Comparison of ENCODE assay signal across 9 cellular contexts in genomic region chr12:22627351-22627750, GRCh38. TPM values are rescaled to one million over a fixed set of nuclear protein-coding genes. Genes with fewer than 3 reads are reported as not detected.
DNase-seq lines count a peak whose midpoint lies in the region; ATAC-seq and TF ChIP-seq lines count a peak whose summit lies in the region.
"Had no signal": no experiment of that assay in that cellular context is flagged by ENCODE, and none has a peak within 500 bp of the region (broad histone marks: within the 10 kb centered on the region; RNA-seq: fewer than 3 reads in every experiment).

No MANE protein-coding gene starts in this region.

- TF ChIP-seq EP300 in stomach (IDR thresholded peaks at IDR 0.05) = no peak

- H3K4me3 Mint-ChIP-seq in T-helper 1 cell treated with Interleukin-12 subunit alpha and Interleukin-12 subunit beta and Interleukin-4 antibody, amounts not matched to agents 30 μg/mL and 1 μg/mL, for 36 hours = peak overlapping the region; percentile 66
- peak overlapping the region; percentile 75 for H3K4me3 Mint-ChIP-seq in activated CD4-positive, alpha-beta memory T cell treated with anti-CD3 and anti-CD28 coated beads, Interleukin-2, amount 10 ng/mL, durations not matched to agents 7 days and 5 days
- peak overlapping the region; percentile 87 for H3K4me3 Mint-ChIP-seq in glutamatergic neuron (ENCODE audit: unreplicated experiment)

- CTCF ChIA-PET in activated CD4-positive, alpha-beta memory T cell treated with anti-CD3 and anti-CD28 coated beads, Interleukin-2, amount 10 ng/mL, durations not matched to agents 7 days and 5 days (lab: Charles Lee) = interaction anchor here (1.3 to 1.9 kb wide), 2 partner anchors 83 to 98 kb away, joined by 3 to 7 read pairs; partner anchors contain the start of gene C2CD5

- H3K36me3 ChIP-seq in stomach = peaks cover 0 to 4% (median 0%) of the 10 kb centered on the region in 4 donors

- TF ChIP-seq POLR2A in stomach (IDR thresholded peaks at IDR 0.05) = no peak

- DNase-seq in T-helper 1 cell (no peak), glutamatergic neuron (no peak), stomach (no peak), DMS 273 (lab: John Stamatoyannopoulos, UW; ENCODE audit: unreplicated experiment) (no peak)
- DNase-seq in activated CD4-positive, alpha-beta memory T cell treated with anti-CD3 and anti-CD28 coated beads, Interleukin-2, amount 10 ng/mL, durations not matched to agents 7 days and 5 days = no peak
- DNase-seq in NK-92 treated with Interleukin-12 subunit alpha and Interleukin-12 subunit beta, amount 100 ng/mL, for 24 hours (lab: John Stamatoyannopoulos, UW) = no peak

- ATAC-seq in HG03378 (IDR thresholded peaks at IDR 0.05; ENCODE audit: unreplicated experiment) = no peak

- no peaks in the 10 kb centered on the region for H3K27me3 Mint-ChIP-seq in T-helper 1 cell treated with Interleukin-12 subunit alpha and Interleukin-12 subunit beta and Interleukin-4 antibody, amounts not matched to agents 30 μg/mL and 1 μg/mL, for 36 hours (ENCODE audit: low read depth)
- H3K27me3 Mint-ChIP-seq in activated CD4-positive, alpha-beta memory T cell treated with anti-CD3 and anti-CD28 coated beads, Interleukin-2, amount 10 ng/mL, durations not matched to agents 7 days and 5 days = no peaks in the 10 kb centered on the region
- H3K27me3 Mint-ChIP-seq in glutamatergic neuron (ENCODE audit: unreplicated experiment) = peaks cover 8% of the 10 kb centered on the region

- H3K27ac Mint-ChIP-seq in T-helper 1 cell treated with Interleukin-12 subunit alpha and Interleukin-12 subunit beta and Interleukin-4 antibody, amounts not matched to agents 30 μg/mL and 1 μg/mL, for 36 hours = peak overlapping the region; percentile 69
- H3K27ac Mint-ChIP-seq in activated CD4-positive, alpha-beta memory T cell treated with anti-CD3 and anti-CD28 coated beads, Interleukin-2, amount 10 ng/mL, durations not matched to agents 7 days and 5 days = peak overlapping the region; percentile 57
- peak overlapping the region; percentile 43 for H3K27ac Mint-ChIP-seq in glutamatergic neuron (ENCODE audit: unreplicated experiment)

- H3K9me3 Mint-ChIP-seq in T-helper 1 cell treated with Interleukin-12 subunit alpha and Interleukin-12 subunit beta and Interleukin-4 antibody, amounts not matched to agents 30 μg/mL and 1 μg/mL, for 36 hours = no peaks in the 10 kb centered on the region
- no peaks in the 10 kb centered on the region for H3K9me3 Mint-ChIP-seq in activated CD4-positive, alpha-beta memory T cell treated with anti-CD3 and anti-CD28 coated beads, Interleukin-2, amount 10 ng/mL, durations not matched to agents 7 days and 5 days
- H3K9me3 Mint-ChIP-seq in glutamatergic neuron (ENCODE audit: unreplicated experiment) = peaks cover 9% of the 10 kb centered on the region

- peak overlapping the region; percentile 65 to 82 (median 70) for H3K4me3 ChIP-seq in stomach

- peaks cover 0 to 65% (median 29%) of the 10 kb centered on the region in 4 donors for H3K4me1 ChIP-seq in stomach

- WGBS in stomach, 5 donors = 13 to 25% (median 23%) methylated on average over 3 of the region's 3 CpGs

- no peaks in the 10 kb centered on the region for H3K9me3 ChIP-seq in stomach

- H3K27ac ChIP-seq in stomach = peak overlapping the region in 4 of 5 donors; percentile 97 to 99 (median 98)
- H3K27ac ChIP-seq: C4-2B had no signal

- intact Hi-C loops in stomach (cut with DNase I; ENCODE audit: low total_unique reads) = no loop called here

- no peaks in the 10 kb centered on the region for H3K27me3 ChIP-seq in stomach

- POLR2A ChIA-PET in activated CD4-positive, alpha-beta memory T cell treated with anti-CD3 and anti-CD28 coated beads, Interleukin-2, amount 10 ng/mL, durations not matched to agents 7 days and 5 days (lab: Charles Lee) = interaction anchor here (0.6 to 7.0 kb wide), 3 partner anchors 47 to 120 kb away, joined by 3 to 72 read pairs (median 3); partner anchors contain the start of gene C2CD5

- peaks cover 35% of the 10 kb centered on the region for H3K4me1 Mint-ChIP-seq in T-helper 1 cell treated with Interleukin-12 subunit alpha and Interleukin-12 subunit beta and Interleukin-4 antibody, amounts not matched to agents 30 μg/mL and 1 μg/mL, for 36 hours (ENCODE audit: low read depth)
- H3K4me1 Mint-ChIP-seq in activated CD4-positive, alpha-beta memory T cell treated with anti-CD3 and anti-CD28 coated beads, Interleukin-2, amount 10 ng/mL, durations not matched to agents 7 days and 5 days = peaks cover 42% of the 10 kb centered on the region
- peaks cover 21% of the 10 kb centered on the region for H3K4me1 Mint-ChIP-seq in glutamatergic neuron (ENCODE audit: low read depth, unreplicated experiment)

- peaks cover 8% of the 10 kb centered on the region for H3K36me3 Mint-ChIP-seq in T-helper 1 cell treated with Interleukin-12 subunit alpha and Interleukin-12 subunit beta and Interleukin-4 antibody, amounts not matched to agents 30 μg/mL and 1 μg/mL, for 36 hours (ENCODE audit: low read depth)
- H3K36me3 Mint-ChIP-seq in activated CD4-positive, alpha-beta memory T cell treated with anti-CD3 and anti-CD28 coated beads, Interleukin-2, amount 10 ng/mL, durations not matched to agents 7 days and 5 days (ENCODE audit: low read depth) = peaks cover 33% of the 10 kb centered on the region
- H3K36me3 Mint-ChIP-seq in glutamatergic neuron (ENCODE audit: unreplicated experiment) = no peaks in the 10 kb centered on the region

- TF ChIP-seq CTCF in glutamatergic neuron (IDR thresholded peaks at IDR 0.05; ENCODE audit: partially characterized antibody, unreplicated experiment) = no peak
- no peak for TF ChIP-seq CTCF in stomach (IDR thresholded peaks at IDR 0.05)

RNA-seq across cellular contexts. Expression of gene ETNK1, which starts 2.4 kb away (rescaled TPM):
- total RNA-seq in activated CD4-positive, alpha-beta memory T cell treated with anti-CD3 and anti-CD28 coated beads, Interleukin-2, amount 10 ng/mL, durations not matched to agents 7 days and 5 days = 10 to 100 TPM; 72.0 to 84.9 TPM
- total RNA-seq in glutamatergic neuron (ENCODE audit: unreplicated experiment) = 118 TPM
- total RNA-seq in stomach = 100 to 1,000 TPM in 2 of 5 donors, 10 to 100 TPM in 3; 35.3 to 168 (median 51.9) TPM
- polyA plus RNA-seq in stomach = 10 to 100 TPM in 2 of 3 donors, 1 to 10 TPM in 1; 7.5 to 28.9 (median 21.4) TPM
